In genomic region chr14:35687335-35687939, GRCh38 we compare ENCODE assay signal across 8 cellular contexts.
DNase-seq lines count a peak whose midpoint lies in the region; ATAC-seq and TF ChIP-seq lines count a peak whose summit lies in the region.

No MANE protein-coding gene starts in this region.

- peaks cover 5% of the 10 kb centered on the region for H3K36me3 Mint-ChIP-seq in nephron progenitor cell (ENCODE audit: low read depth)

- DNase-seq in DMS 273 treated with DMSO at 0.1 percent for 48 hours (lab: John Stamatoyannopoulos, UW): peak; percentile 16
- peak; percentile 16 for DNase-seq in NCI-H128 (lab: John Stamatoyannopoulos, UW; ENCODE audit: unreplicated experiment)
- DNase-seq in T follicular helper cell (ENCODE audit: low read depth): peak; percentile 2
- peak; percentile 58 to 69 for DNase-seq in erythroblast (lab: John Stamatoyannopoulos, UW)
- peak; percentile 26 for DNase-seq in nephron progenitor cell
- no peak for DNase-seq in T1000 (lab: John Stamatoyannopoulos, UW)

- no peak for TF ChIP-seq POLR2A in erythroblast (IDR thresholded peaks at IDR 0.05; ENCODE audit: low read length)

- H3K27ac Mint-ChIP-seq in nephron progenitor cell: no peak overlapping the region

- peak; percentile 86 for TF ChIP-seq CTCF in nephron progenitor cell (IDR thresholded peaks at IDR 0.05)

- H3K4me3 Mint-ChIP-seq in nephron progenitor cell: no peak overlapping the region

- H3K9me3 Mint-ChIP-seq in nephron progenitor cell: no peaks in the 10 kb centered on the region

- ATAC-seq in GM21619 (IDR thresholded peaks at IDR 0.05; ENCODE audit: unreplicated experiment): peak; percentile 57
- no peak for ATAC-seq in GM19452 (IDR thresholded peaks at IDR 0.05; ENCODE audit: unreplicated experiment)

- no peaks in the 10 kb centered on the region for H3K27me3 Mint-ChIP-seq in nephron progenitor cell (ENCODE audit: low read depth, poor library complexity)

- H3K4me1 Mint-ChIP-seq in nephron progenitor cell: no peaks in the 10 kb centered on the region
